ENCODE assay signal across 8 cellular contexts in genomic region chr7:65750511-65751344, GRCh38.
A peak's percentile ranks its signal among the peaks of the same experiment; 100 is the strongest.
DNase-seq lines count a peak whose midpoint lies in the region; ATAC-seq and TF ChIP-seq lines count a peak whose summit lies in the region.

No MANE protein-coding gene starts in this region.

- H3K9ac ChIP-seq in DND-41 (ENCODE audit: low read depth, low read length) (peak overlapping the region; percentile 90), KMS-11 (peak overlapping the region; percentile 74)

- TF ChIP-seq POLR2A in esophagus muscularis mucosa (IDR thresholded peaks at IDR 0.05; ENCODE audit: low read depth) = no peak

- H3K9me3 ChIP-seq in DND-41 (ENCODE audit: insufficient read depth, low read length, severe bottlenecking) = no peaks in the 10 kb centered on the region
- no peaks in the 10 kb centered on the region for H3K9me3 ChIP-seq in esophagus muscularis mucosa

- peak; percentile 97 for ATAC-seq in DND-41 (ENCODE audit: insufficient read depth, low read depth)
- peak; percentile 100 for ATAC-seq in GM21825 (IDR thresholded peaks at IDR 0.05; ENCODE audit: unreplicated experiment)

- H4K20me1 ChIP-seq in DND-41 (ENCODE audit: insufficient read depth, low read length) (peaks cover 19% of the 10 kb centered on the region; the same call in 1 of the 2 replicates), KMS-11 (ENCODE audit: insufficient read depth) (no peaks in the 10 kb centered on the region)

- intact Hi-C loops in esophagus muscularis mucosa (cut with DNase I) = no loop called here

- DNase-seq in DND-41 = peak; percentile 89
- DNase-seq in activated T-cell treated with anti-CD3 and anti-CD28 coated beads, Interleukin-2, amount 50 U/mL, for 48 hours = peak; percentile 90 to 93
- peak; percentile 97 for DNase-seq in esophagus muscularis mucosa (ENCODE audit: extremely low spot score)
- DNase-seq in myocyte (ENCODE audit: low read depth) = peak; percentile 95
- peak; percentile 60 to 83 for DNase-seq in stimulated activated CD8-positive, alpha-beta memory T cell treated with anti-CD3 and anti-CD28 coated beads, Interleukin-7, amount 100 ng/mL, for 4 hours (ENCODE audit: low read depth in 2 of 2)

- H3K4me3 ChIP-seq in DND-41 (ENCODE audit: low read depth in 1 of 2, low read length in 2 of 2) (peak overlapping the region; percentile 87 to 93), KMS-11 (IDR thresholded peaks at IDR 0.05; ENCODE audit: insufficient read depth, low read depth, low read length) (no peak overlapping the region), esophagus muscularis mucosa (peak overlapping the region; percentile 87 to 100 (median 94))

- H3K27ac ChIP-seq in DND-41 (ENCODE audit: low read length) = peak overlapping the region; percentile 85
- peak overlapping the region; percentile 66 for H3K27ac ChIP-seq in KMS-11
- H3K27ac ChIP-seq in esophagus muscularis mucosa (replicated peaks in 1 of 4) = peak overlapping the region; percentile 94 to 98 (median 98)

- H3K4me2 ChIP-seq in DND-41 (ENCODE audit: insufficient read depth, low read length) = peak overlapping the region; percentile 70
- H3K4me2 ChIP-seq in KMS-11 = peak overlapping the region; percentile 94

- H3K36me3 ChIP-seq in DND-41 (ENCODE audit: insufficient read depth, low read length) (peaks cover 30% of the 10 kb centered on the region), KMS-11 (ENCODE audit: insufficient read depth) (peaks cover 3% of the 10 kb centered on the region; the same call in 1 of the 2 replicates), esophagus muscularis mucosa (peaks cover 0 to 13% (median under 1%) of the 10 kb centered on the region in 4 donors)

- H3K27me3 ChIP-seq in DND-41 (ENCODE audit: insufficient read depth, low read length, poor library complexity) = no peaks in the 10 kb centered on the region
- H3K27me3 ChIP-seq in KMS-11 (ENCODE audit: insufficient read depth, low read depth) = no peaks in the 10 kb centered on the region
- no peaks in the 10 kb centered on the region for H3K27me3 ChIP-seq in esophagus muscularis mucosa

- H3K79me2 ChIP-seq in DND-41 (ENCODE audit: insufficient read depth, low read length) (peaks cover 68% of the 10 kb centered on the region), KMS-11 (ENCODE audit: insufficient read depth, low read depth) (peaks cover 55% of the 10 kb centered on the region)

- TF ChIP-seq CTCF in DND-41 (IDR thresholded peaks at IDR 0.05; ENCODE audit: borderline replicate concordance, extremely low read depth, low read length, poor library complexity, severe bottlenecking) (no peak), KMS-11 (conservative IDR thresholded peaks at IDR 0.05; ENCODE audit: low read depth, low read length) (no peak), esophagus muscularis mucosa (IDR thresholded peaks at IDR 0.05) (no peak)

- WGBS in esophagus muscularis mucosa = 2% methylated on average over 26 of the region's 69 CpGs

- no peak for TF ChIP-seq EP300 in esophagus muscularis mucosa (IDR thresholded peaks at IDR 0.05)

- peaks cover 30% of the 10 kb centered on the region for H3K4me1 ChIP-seq in DND-41 (ENCODE audit: insufficient read depth, low read length)
- peaks cover 10% of the 10 kb centered on the region for H3K4me1 ChIP-seq in KMS-11 (ENCODE audit: low read depth, poor library complexity, severe bottlenecking)
- H3K4me1 ChIP-seq in esophagus muscularis mucosa = peaks cover 10 to 71% (median 65%) of the 10 kb centered on the region in 4 donors

- peak overlapping the region; percentile 87 for H2AFZ ChIP-seq in DND-41 (ENCODE audit: low read depth, low read length)
- peak overlapping the region; percentile 92 for H2AFZ ChIP-seq in KMS-11 (ENCODE audit: low read depth)

TF ChIP-seq in PFSK-1, 5 proteins besides CTCF, POLR2A, EP300 and RAD21:
- TF ChIP-seq, protein P1, sequence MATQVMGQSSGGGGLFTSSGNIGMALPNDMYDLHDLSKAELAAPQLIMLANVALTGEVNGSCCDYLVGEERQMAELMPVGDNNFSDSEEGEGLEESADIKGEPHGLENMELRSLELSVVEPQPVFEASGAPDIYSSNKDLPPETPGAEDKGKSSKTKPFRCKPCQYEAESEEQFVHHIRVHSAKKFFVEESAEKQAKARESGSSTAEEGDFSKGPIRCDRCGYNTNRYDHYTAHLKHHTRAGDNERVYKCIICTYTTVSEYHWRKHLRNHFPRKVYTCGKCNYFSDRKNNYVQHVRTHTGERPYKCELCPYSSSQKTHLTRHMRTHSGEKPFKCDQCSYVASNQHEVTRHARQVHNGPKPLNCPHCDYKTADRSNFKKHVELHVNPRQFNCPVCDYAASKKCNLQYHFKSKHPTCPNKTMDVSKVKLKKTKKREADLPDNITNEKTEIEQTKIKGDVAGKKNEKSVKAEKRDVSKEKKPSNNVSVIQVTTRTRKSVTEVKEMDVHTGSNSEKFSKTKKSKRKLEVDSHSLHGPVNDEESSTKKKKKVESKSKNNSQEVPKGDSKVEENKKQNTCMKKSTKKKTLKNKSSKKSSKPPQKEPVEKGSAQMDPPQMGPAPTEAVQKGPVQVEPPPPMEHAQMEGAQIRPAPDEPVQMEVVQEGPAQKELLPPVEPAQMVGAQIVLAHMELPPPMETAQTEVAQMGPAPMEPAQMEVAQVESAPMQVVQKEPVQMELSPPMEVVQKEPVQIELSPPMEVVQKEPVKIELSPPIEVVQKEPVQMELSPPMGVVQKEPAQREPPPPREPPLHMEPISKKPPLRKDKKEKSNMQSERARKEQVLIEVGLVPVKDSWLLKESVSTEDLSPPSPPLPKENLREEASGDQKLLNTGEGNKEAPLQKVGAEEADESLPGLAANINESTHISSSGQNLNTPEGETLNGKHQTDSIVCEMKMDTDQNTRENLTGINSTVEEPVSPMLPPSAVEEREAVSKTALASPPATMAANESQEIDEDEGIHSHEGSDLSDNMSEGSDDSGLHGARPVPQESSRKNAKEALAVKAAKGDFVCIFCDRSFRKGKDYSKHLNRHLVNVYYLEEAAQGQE (IDR thresholded peaks at IDR 0.05; ENCODE audit: insufficient read depth in 1 of 2, low read depth in 2 of 2, low read length in 2 of 2) = no peak; a peak in 1 of 4 replicates
- TF ChIP-seq SIN3A (IDR thresholded peaks at IDR 0.05; ENCODE audit: borderline replicate concordance, insufficient read depth, low read length) (0 out of 2 replicates have a peak, but pooled peaks have one; percentile 19), FOXP2 (optimal IDR thresholded peaks at IDR 0.05; ENCODE audit: borderline replicate concordance, extremely low read depth, extremely low read length, insufficient read depth) (peak; percentile 44), POLR2AphosphoS5 (IDR thresholded peaks at IDR 0.05; ENCODE audit: low read depth, low read length) (peak; percentile 84), TAF1 (IDR thresholded peaks at IDR 0.05; ENCODE audit: borderline replicate concordance, insufficient read depth, low read length) (peak; percentile 83)
